28 cellular contexts compared by ENCODE assay signal in genomic region chr10:76971565-76972170, GRCh38.
"Had no signal": no experiment of that assay in that cellular context is flagged by ENCODE, and none has a peak within 500 bp of the region (broad histone marks: within the 10 kb centered on the region; RNA-seq: fewer than 3 reads in every experiment).

No MANE protein-coding gene starts in this region.

- H3K9me3 ChIP-seq: gastroesophageal sphincter, heart right ventricle, mucosa of descending colon, ovary, psoas muscle, spleen, testis, tibial artery, upper lobe of left lung had no signal

- H3K36me3 ChIP-seq: heart right ventricle, ovary, spleen, upper lobe of left lung had no signal

- H3K36me3 Mint-ChIP-seq: naive thymus-derived CD4-positive, alpha-beta T cell; stimulated activated memory B cell treated with anti-CD40 and anti-IgM and Interleukin-4, amounts not matched to agents 10 μg/mL and 1 μg/mL and 100 μg/mL, for 72 hours had no signal

- ATAC-seq: esophagus mucosa; gastroesophageal sphincter; heart right ventricle; left ventricle myocardium superior; mucosa of descending colon; naive thymus-derived CD4-positive, alpha-beta T cell; psoas muscle; right cardiac atrium; stimulated activated memory B cell treated with anti-CD40 and anti-IgM and Interleukin-4, amounts not matched to agents 10 μg/mL and 1 μg/mL and 100 μg/mL, for 72 hours; stimulated activated naive CD8-positive, alpha-beta T cell treated with anti-CD3 and anti-CD28 coated beads, Interleukin-15, Interleukin-2, amounts not matched to agents 100 U/mL and 50 U/mL, for 24 hours had no signal

- H3K4me1 ChIP-seq: gastroesophageal sphincter, heart right ventricle, psoas muscle, spleen, testis, tibial artery, upper lobe of left lung had no signal

- H3K27me3 Mint-ChIP-seq: stimulated activated memory B cell treated with anti-CD40 and anti-IgM and Interleukin-4, amounts not matched to agents 10 μg/mL and 1 μg/mL and 100 μg/mL, for 72 hours had no signal

- H3K27ac ChIP-seq: epithelial cell of prostate, gastroesophageal sphincter, heart right ventricle, ovary, psoas muscle, spleen, testis, tibial artery, upper lobe of left lung had no signal

- H3K4me1 Mint-ChIP-seq: memory B cell; naive thymus-derived CD4-positive, alpha-beta T cell; stimulated activated memory B cell treated with anti-CD40 and anti-IgM and Interleukin-4, amounts not matched to agents 10 μg/mL and 1 μg/mL and 100 μg/mL, for 72 hours had no signal

- DNase-seq: effector CD8-positive, alpha-beta T cell; endodermal cell; foreskin fibroblast; heart right ventricle; left ventricle myocardium superior; mucosa of descending colon; naive thymus-derived CD4-positive, alpha-beta T cell; nephron progenitor cell; occipital lobe; ovary; posterior cingulate gyrus; psoas muscle; right cardiac atrium; spleen; stimulated activated CD4-positive, alpha-beta T cell treated with anti-CD3 and anti-CD28 coated beads, Interleukin-4, amount 100 ng/mL, for 4 hours; stimulated activated naive CD8-positive, alpha-beta T cell treated with anti-CD3 and anti-CD28 coated beads, Interleukin-15, Interleukin-2, amounts not matched to agents 100 U/mL and 50 U/mL, for 24 hours; substantia nigra; testis; tibial artery; upper lobe of left lung had no signal

- H3K4me3 ChIP-seq: gastroesophageal sphincter, heart right ventricle, lung, mucosa of descending colon, ovary, psoas muscle, skin epidermis, spleen, testis, tibial artery, upper lobe of left lung had no signal

- H3K4me3 Mint-ChIP-seq: dendritic cell treated with granulocyte-macrophage colony-stimulating factor and Interleukin-4, amounts not matched to agents 40 ng/mL and 50 ng/mL, for 4 days; endodermal cell; memory B cell; naive thymus-derived CD4-positive, alpha-beta T cell; nephron progenitor cell; stimulated activated memory B cell treated with anti-CD40 and anti-IgM and Interleukin-4, amounts not matched to agents 10 μg/mL and 1 μg/mL and 100 μg/mL, for 72 hours had no signal

- H3K27ac Mint-ChIP-seq: dendritic cell treated with granulocyte-macrophage colony-stimulating factor and Interleukin-4, amounts not matched to agents 40 ng/mL and 50 ng/mL, for 4 days; endodermal cell; memory B cell; naive thymus-derived CD4-positive, alpha-beta T cell; nephron progenitor cell; stimulated activated memory B cell treated with anti-CD40 and anti-IgM and Interleukin-4, amounts not matched to agents 10 μg/mL and 1 μg/mL and 100 μg/mL, for 72 hours had no signal

- H3K9me3 Mint-ChIP-seq: dendritic cell treated with granulocyte-macrophage colony-stimulating factor and Interleukin-4, amounts not matched to agents 40 ng/mL and 50 ng/mL, for 4 days; endodermal cell; nephron progenitor cell; stimulated activated memory B cell treated with anti-CD40 and anti-IgM and Interleukin-4, amounts not matched to agents 10 μg/mL and 1 μg/mL and 100 μg/mL, for 72 hours had no signal

- H3K27me3 ChIP-seq: gastroesophageal sphincter, heart right ventricle, ovary, spleen, testis, tibial artery, upper lobe of left lung had no signal
